In the genomic region with DNA sequence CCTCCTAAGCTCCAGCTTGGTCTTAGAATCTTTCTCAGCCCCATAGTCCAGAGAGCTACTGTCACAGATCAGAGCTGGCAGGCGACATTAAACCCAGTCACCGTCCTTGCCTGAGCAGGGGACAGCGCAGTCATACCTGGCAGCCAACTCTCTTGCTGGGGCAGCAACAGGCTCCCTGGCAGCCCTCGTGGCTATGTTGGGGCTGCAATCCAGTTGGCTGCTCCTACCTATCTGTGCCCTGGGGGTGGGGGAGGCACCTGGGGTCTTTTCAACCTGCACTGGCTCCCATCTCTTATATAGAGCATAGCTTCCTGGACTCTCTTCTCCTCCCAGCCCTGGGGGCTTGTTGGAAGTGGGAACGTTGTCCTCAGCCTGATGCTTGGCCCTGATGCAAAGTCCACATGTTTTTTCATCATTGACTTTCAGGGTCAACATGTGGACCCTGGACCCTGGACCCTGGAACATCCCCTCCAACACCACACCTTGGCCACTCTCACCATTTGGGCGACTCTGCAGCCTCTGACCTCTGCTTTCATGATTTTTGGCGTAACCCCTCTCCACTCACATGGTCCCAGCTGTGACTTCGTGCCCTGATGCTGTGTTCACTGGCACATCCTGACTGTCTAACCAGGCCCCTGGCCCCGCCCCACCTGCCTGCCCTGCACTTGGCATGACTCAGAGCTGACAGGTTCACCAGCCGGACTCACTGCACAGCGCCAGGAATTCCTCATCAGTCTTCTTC, we compare ENCODE assay signal across 12 cellular contexts. TPM values are rescaled to one million over a fixed set of nuclear protein-coding genes. Genes with fewer than 3 reads are reported as not detected.
DNase-seq lines count a peak whose midpoint lies in the region; ATAC-seq, FAIRE-seq and TF ChIP-seq lines count a peak whose summit lies in the region.
"Had no signal": no experiment of that assay in that cellular context is flagged by ENCODE, and none has a peak within 500 bp of the region (broad histone marks: within the 10 kb centered on the region; RNA-seq: fewer than 3 reads in every experiment).

No MANE protein-coding gene starts in this region.

- no peaks in the 10 kb centered on the region for H3K36me3 Mint-ChIP-seq in activated B cell treated with CpG ODN at 0.5 μM for 24 hours (ENCODE audit: low read depth)
- H3K36me3 Mint-ChIP-seq: neural progenitor cell had no signal

- H3K4me3 Mint-ChIP-seq in activated B cell treated with CpG ODN at 0.5 μM for 24 hours, result no peak overlapping the region
- H3K4me3 Mint-ChIP-seq: neural progenitor cell had no signal

- FAIRE-seq in H54 (lab: Jason Lieb, UNC), result no peak
- FAIRE-seq: endometrium had no signal

- H3K27ac Mint-ChIP-seq in activated B cell treated with CpG ODN at 0.5 μM for 24 hours, result no peak overlapping the region
- H3K27ac Mint-ChIP-seq: neural progenitor cell had no signal

- ATAC-seq in activated B cell treated with CpG ODN at 0.5 μM for 24 hours (ENCODE audit: low read depth) (no peak), left lobe of liver (peak; percentile 82), GM18505 (IDR thresholded peaks at IDR 0.05; ENCODE audit: unreplicated experiment) (no peak)

- TF ChIP-seq CTCF in activated B cell treated with CpG ODN at 0.5 μM for 24 hours (IDR thresholded peaks at IDR 0.05), result no peak
- TF ChIP-seq CTCF in foreskin fibroblast (IDR thresholded peaks at IDR 0.05; ENCODE audit: low read depth, low read length), result no peak

- in situ Hi-C loops in ACHN (cut with HindIII; ENCODE audit: low pct_ligation_motif_present, low pct_unique_long_range_greater_than_20kb, low sequenced_read_pairs), result no loop called here

- TF ChIP-seq POLR2A in H54 (IDR thresholded peaks at IDR 0.05; ENCODE audit: low read depth, low read length), result no peak
- no peak for TF ChIP-seq POLR2A in GM18505 (IDR thresholded peaks at IDR 0.05; ENCODE audit: borderline replicate concordance, extremely low read depth, insufficient read depth, insufficient read length)

- intact Hi-C loops in activated B cell treated with CpG ODN at 0.5 μM for 24 hours (cut with micrococcal nuclease), result no loop called here

- H3K4me3 ChIP-seq in foreskin fibroblast (ENCODE audit: low read depth in 1 of 2, low read length in 2 of 2), result no peak overlapping the region
- H3K4me3 ChIP-seq: neural progenitor cell had no signal

- CTCF ChIA-PET in activated B cell treated with CpG ODN at 0.5 μM for 24 hours (lab: Charles Lee), result interaction anchor here (1.2 kb wide), 1 partner anchor 14 kb away, joined by 3 read pairs; no protein-coding TSS in a partner anchor

- peaks cover under 1% of the 10 kb centered on the region for H3K4me1 Mint-ChIP-seq in activated B cell treated with CpG ODN at 0.5 μM for 24 hours

- DNase-seq in ACHN, result peak; percentile 71
- DNase-seq in H54 (ENCODE audit: insufficient read length, low spot score), result peak; percentile 78
- peak; percentile 7 for DNase-seq in activated B cell treated with CpG ODN at 0.5 μM for 24 hours
- DNase-seq in left lobe of liver (ENCODE audit: low spot score), result peak; percentile 98
- DNase-seq in midbrain (lab: John Stamatoyannopoulos, UW), result no peak
- DNase-seq in foreskin fibroblast, result no peak
- no peak for DNase-seq in NCI-H1694 treated with DMSO at 0.1 percent for 48 hours (lab: John Stamatoyannopoulos, UW)
- DNase-seq: NCI-H187 treated with DMSO at 0.1 percent for 48 hours, SHP77 treated with DMSO at 0.1 percent for 48 hours had no signal

- H3K27me3 Mint-ChIP-seq in activated B cell treated with CpG ODN at 0.5 μM for 24 hours, result peaks cover 40% of the 10 kb centered on the region

- peaks cover 9% of the 10 kb centered on the region for H3K9me3 Mint-ChIP-seq in activated B cell treated with CpG ODN at 0.5 μM for 24 hours

- POLR2A ChIA-PET in activated B cell treated with CpG ODN at 0.5 μM for 24 hours (lab: Charles Lee), result no interaction called here

RNA-seq across cellular contexts. Expression of a gene that starts 45.6 kb away (rescaled TPM):
- total RNA-seq in activated B cell treated with CpG ODN at 0.5 μM for 24 hours (not detected in 2 replicates), left lobe of liver (28.0 TPM)

Comparison
In these comparisons a context has a peak if more than half of its experiments do, and no peak if none do; other contexts are left out.
1. DNase-seq: peak in ACHN (single experiment), H54 (single experiment), activated B cell treated with CpG ODN at 0.5 μM for 24 hours (single experiment) and left lobe of liver (single experiment); none in midbrain (single experiment), foreskin fibroblast (0 of 2) and NCI-H1694 treated with DMSO at 0.1 percent for 48 hours (single experiment).
2. RNA of a gene that starts 45.6 kb away (total RNA-seq): 28.0 TPM in left lobe of liver (single experiment); not detected in activated B cell treated with CpG ODN at 0.5 μM for 24 hours; every median in the first group is over 10 times any median in the second.